In the genomic region with DNA sequence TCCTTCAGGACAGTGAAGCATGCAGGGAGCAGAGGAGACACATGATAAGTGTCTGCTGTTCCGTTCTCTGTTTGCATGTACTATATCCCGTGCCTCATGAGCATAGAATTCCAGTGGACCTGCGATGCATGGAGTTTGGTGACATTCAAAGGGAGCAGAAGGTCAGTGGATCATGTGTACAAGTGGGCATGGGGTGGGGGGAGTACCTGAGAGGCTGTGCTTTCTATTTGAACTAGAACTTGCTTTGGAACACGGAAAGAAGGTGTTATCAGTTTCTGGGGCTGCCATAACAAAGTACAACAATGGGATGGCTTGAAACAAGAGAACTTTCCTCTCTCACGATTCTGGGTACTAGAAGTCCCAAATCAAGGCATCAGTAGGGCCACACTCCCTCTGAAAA, we compare ENCODE assay signal across 24 cellular contexts. TPM values are rescaled to one million over a fixed set of nuclear protein-coding genes. Genes with fewer than 3 reads are reported as not detected.
"Had no signal": no experiment of that assay in that cellular context is flagged by ENCODE, and none has a peak within 500 bp of the region (broad histone marks: within the 10 kb centered on the region; RNA-seq: fewer than 3 reads in every experiment).

No MANE protein-coding gene starts in this region.

- H3K4me3 ChIP-seq: gastrocnemius medialis, mucosa of descending colon, tibial nerve had no signal

- DNase-seq: activated CD4-positive, alpha-beta T cell treated with anti-CD3 and anti-CD28 coated beads for 1 hour; activated CD4-positive, alpha-beta T cell treated with anti-CD3 and anti-CD28 coated beads, Interleukin-2, amount 50 U/mL, for 4 hours; activated effector memory CD4-positive, alpha-beta T cell treated with anti-CD3 and anti-CD28 coated beads, Interleukin-2, amount 50 U/mL, for 16 hours; activated naive CD4-positive, alpha-beta T cell treated with anti-CD3 and anti-CD28 coated beads, Interleukin-2, amount 50 U/mL, for 16 hours; activated T-cell treated with anti-CD3 and anti-CD28 coated beads, Interleukin-2, amount 50 U/mL, for 72 hours; aorta; brain microvascular endothelial cell; cortex of kidney; gastrocnemius medialis; head of caudate nucleus; kidney; mesenchymal stem cell; mucosa of descending colon; naive B cell; retina; stimulated activated CD4-positive, alpha-beta T cell treated with anti-CD3 and anti-CD28 coated beads, Interleukin-12 subunit alpha, Interleukin-12 subunit beta, amount 100 ng/mL, for 4 hours; stimulated activated CD4-positive, alpha-beta T cell treated with anti-CD3 and anti-CD28 coated beads, Interleukin-2, amount 100 ng/mL, for 24 hours; stimulated activated naive CD4-positive, alpha-beta T cell treated with Interleukin-2 at 50 U/mL for 16 hours; substantia nigra; WERI-Rb-1 had no signal

- H3K9me3 ChIP-seq: gastrocnemius medialis, mucosa of descending colon, tibial nerve had no signal

- H3K4me3 Mint-ChIP-seq: activated T-cell treated with anti-CD3 and anti-CD28 coated beads, Interleukin-2, amount 50 U/mL, for 72 hours; naive B cell had no signal

- H3K36me3 ChIP-seq: brain microvascular endothelial cell, gastrocnemius medialis, tibial nerve, WERI-Rb-1 had no signal

- ATAC-seq: activated T-cell treated with anti-CD3 and anti-CD28 coated beads, Interleukin-2, amount 50 U/mL, for 72 hours; esophagus mucosa; gastrocnemius medialis; mucosa of descending colon had no signal

- H3K4me1 ChIP-seq: gastrocnemius medialis had no signal

- H3K27ac ChIP-seq: brain microvascular endothelial cell, gastrocnemius medialis, tibial nerve, WERI-Rb-1 had no signal

- H3K9me3 Mint-ChIP-seq: activated T-cell treated with anti-CD3 and anti-CD28 coated beads, Interleukin-2, amount 50 U/mL, for 72 hours; naive B cell had no signal

- H3K27me3 ChIP-seq: brain microvascular endothelial cell, tibial nerve had no signal

- H3K27ac Mint-ChIP-seq: activated T-cell treated with anti-CD3 and anti-CD28 coated beads, Interleukin-2, amount 50 U/mL, for 72 hours; naive B cell had no signal

RNA-seq across cellular contexts. Expression of a gene that starts 5.1 kb away (rescaled TPM):
- total RNA-seq: activated T-cell treated with anti-CD3 and anti-CD28 coated beads, Interleukin-2, amount 50 U/mL, for 72 hours; T-helper 2 cell treated with Interferon-gamma antibody and Interleukin-4, amounts not matched to agents 100 ng/mL and 5 ng/mL, for 36 hours had no signal

RNA-seq across cellular contexts. Expression of a gene that starts 53.0 kb away (rescaled TPM):
- total RNA-seq: activated CD8-positive, alpha-beta memory T cell treated with anti-CD3 and anti-CD28 coated beads for 36 hours; activated T-cell treated with anti-CD3 and anti-CD28 coated beads, Interleukin-2, amount 50 U/mL, for 72 hours; T-helper 2 cell treated with Interferon-gamma antibody and Interleukin-4, amounts not matched to agents 100 ng/mL and 5 ng/mL, for 36 hours had no signal
